Comparison of ENCODE assay signal across 1 cellular context in the genomic region with DNA sequence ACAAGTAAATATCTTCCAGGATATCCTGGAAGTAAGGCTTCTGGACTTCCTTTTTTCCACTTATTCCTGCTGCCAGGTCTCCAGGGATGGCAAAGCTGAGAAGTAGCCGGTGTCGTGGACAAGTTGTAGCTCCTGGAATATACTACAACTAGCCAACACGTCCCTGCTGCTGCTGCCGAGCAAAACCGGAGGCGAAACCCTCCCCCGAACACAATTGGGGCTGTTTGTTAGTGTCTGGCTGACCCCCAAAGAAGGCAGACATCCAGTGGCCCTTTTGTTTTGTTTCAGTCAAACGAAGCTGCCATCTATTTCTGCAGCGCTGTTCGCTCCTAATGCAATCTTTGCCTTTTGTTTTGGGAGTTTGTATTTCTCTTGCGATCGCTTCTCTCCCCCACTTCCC.
TF ChIP-seq lines count a peak whose summit lies in the region.

No MANE protein-coding gene starts in this region.

TF ChIP-seq in WTC11, 78 proteins besides CTCF, POLR2A, EP300 and RAD21 (continued from another document):
- no peak for TF ChIP-seq ZNF532 (CRISPR knock-in tag; IDR thresholded peaks at IDR 0.05; ENCODE audit: borderline replicate concordance)
- TF ChIP-seq ELF4 (CRISPR knock-in tag; IDR thresholded peaks at IDR 0.05; ENCODE audit: low read depth) = no peak
- TF ChIP-seq ZNF121 (CRISPR knock-in tag; IDR thresholded peaks at IDR 0.05) = no peak
- no peak for TF ChIP-seq ZNF512 (CRISPR knock-in tag; IDR thresholded peaks at IDR 0.05; ENCODE audit: borderline replicate concordance)
- TF ChIP-seq ARID4B (CRISPR knock-in tag; IDR thresholded peaks at IDR 0.05; ENCODE audit: borderline replicate concordance) = no peak
TF ChIP-seq in WTC11: peak in this region for 0.
